ENCODE assay signal across 27 cellular contexts in the genomic region with DNA sequence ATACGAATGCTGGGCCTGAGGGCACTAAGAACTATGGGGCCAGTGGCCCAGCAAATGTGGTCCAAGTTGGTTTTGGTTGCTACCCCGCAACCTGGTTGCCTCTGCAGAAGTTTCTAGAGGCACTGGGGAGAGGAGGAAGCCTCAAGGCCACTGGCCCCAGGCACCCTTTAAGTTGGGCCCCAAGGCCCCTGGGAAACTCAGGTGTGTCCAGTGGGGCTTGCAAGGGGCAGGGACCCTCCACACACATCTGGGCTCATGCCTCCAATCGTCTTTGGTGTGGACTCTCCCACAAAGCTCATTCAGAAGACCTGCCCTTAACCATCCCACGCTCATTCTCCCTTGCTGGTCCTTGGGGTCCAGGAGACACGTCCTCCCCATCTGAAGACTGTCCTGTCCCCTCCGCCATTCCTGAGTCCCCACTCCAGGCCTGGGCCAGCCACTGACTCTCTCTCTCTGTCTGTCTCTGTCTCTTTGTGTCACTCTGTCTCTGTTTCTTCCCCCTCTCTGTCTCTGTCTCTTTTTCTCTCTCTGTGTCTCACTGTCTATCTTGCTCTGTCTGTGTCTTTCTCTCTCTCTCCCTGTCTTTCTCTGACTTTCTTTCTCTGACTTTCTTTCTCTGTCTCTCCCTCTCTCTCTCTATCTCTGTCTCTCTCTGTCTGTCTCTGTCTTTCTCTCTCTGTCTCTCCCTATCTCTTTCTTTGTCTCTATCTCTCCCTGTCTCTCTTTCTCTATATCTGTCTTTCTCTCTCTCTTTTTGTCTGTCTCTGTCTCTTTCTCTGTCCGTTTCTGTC. TPM values are rescaled to one million over a fixed set of nuclear protein-coding genes. Genes with fewer than 3 reads are reported as not detected.
"Had no signal": no experiment of that assay in that cellular context is flagged by ENCODE, and none has a peak within 500 bp of the region (broad histone marks: within the 10 kb centered on the region; RNA-seq: fewer than 3 reads in every experiment).

No MANE protein-coding gene starts in this region.

- H3K4me3 ChIP-seq: MG63 had no signal

- H3K9me3 ChIP-seq: MG63 had no signal

- DNase-seq: activated CD4-positive, alpha-beta T cell treated with anti-CD3 and anti-CD28 coated beads for 48 hours; activated CD4-positive, alpha-beta T cell treated with anti-CD3 and anti-CD28 coated beads, Interleukin-2, amount 50 U/mL, for 48 hours; activated CD4-positive, CD25-positive, alpha-beta regulatory T cell treated with anti-CD3 and anti-CD28 coated beads, Interleukin-2, amount 50 U/mL, for 72 hours; activated CD8-positive, alpha-beta memory T cell treated with anti-CD3 and anti-CD28 coated beads, Interleukin-2, amount 10 ng/mL, durations not matched to agents 7 days and 5 days; activated effector memory CD4-positive, alpha-beta T cell treated with Interleukin-2 at 50 U/mL for 16 hours; activated naive CD4-positive, alpha-beta T cell treated with Interleukin-2 at 50 U/mL for 16 hours; activated T-cell treated with anti-CD3 and anti-CD28 coated beads, Interleukin-2, amount 50 U/mL, for 24 hours; caudate nucleus; MG63; NCI-H1105 treated with DMSO at 0.1 percent for 48 hours; NCI-H1436 treated with DMSO at 0.1 percent for 48 hours; NCI-H187; NCI-H2081; NCI-H510A treated with DMSO at 0.1 percent for 48 hours; NCI-H69; NK-92 treated with Interleukin-12 subunit alpha and Interleukin-12 subunit beta, amount 100 ng/mL, for 24 hours; OCI-M1; RPMI8226; SHP77 treated with DMSO at 0.1 percent for 48 hours; T-helper 17 cell; T-helper 9 cell had no signal

- ATAC-seq: activated CD8-positive, alpha-beta memory T cell treated with anti-CD3 and anti-CD28 coated beads, Interleukin-2, amount 10 ng/mL, durations not matched to agents 7 days and 5 days; activated naive CD4-positive, alpha-beta T cell treated with anti-CD3 and anti-CD28 coated beads, Interleukin-2, amount 50 U/mL, for 72 hours; Panc1; T-helper 17 cell; WTC11 had no signal

- H3K36me3 ChIP-seq: MG63 had no signal

RNA-seq across cellular contexts. Expression of gene SLC6A19, which starts 3.3 kb away (rescaled TPM):
- total RNA-seq: activated CD8-positive, alpha-beta memory T cell treated with anti-CD3 and anti-CD28 coated beads, Interleukin-2, amount 10 ng/mL, durations not matched to agents 7 days and 5 days; activated naive CD4-positive, alpha-beta T cell treated with anti-CD3 and anti-CD28 coated beads, Interleukin-2, amount 50 U/mL, for 72 hours; activated T-helper 1 cell treated with anti-CD3 and anti-CD28 coated beads, Interleukin-12 subunit alpha, Interleukin-12 subunit beta, Interleukin-2, Interleukin-4 antibody, amounts not matched to agents 30 ng/mL and 10 ng/mL and 1 ng/mL, durations not matched to agents 14 hours and 24 hours and 36 hours; SK-MEL-5; T-helper 17 cell had no signal

RNA-seq across cellular contexts. Expression of gene SLC6A18, which starts 27.1 kb away (rescaled TPM):
- total RNA-seq: activated CD8-positive, alpha-beta memory T cell treated with anti-CD3 and anti-CD28 coated beads, Interleukin-2, amount 10 ng/mL, durations not matched to agents 7 days and 5 days; activated naive CD4-positive, alpha-beta T cell treated with anti-CD3 and anti-CD28 coated beads, Interleukin-2, amount 50 U/mL, for 72 hours; activated T-helper 1 cell treated with anti-CD3 and anti-CD28 coated beads, Interleukin-12 subunit alpha, Interleukin-12 subunit beta, Interleukin-2, Interleukin-4 antibody, amounts not matched to agents 30 ng/mL and 10 ng/mL and 1 ng/mL, durations not matched to agents 14 hours and 24 hours and 36 hours; SK-MEL-5; T-helper 17 cell; WTC11 had no signal
- polyA plus RNA-seq: adipose tissue had no signal
